ENCODE assay signal across 6 cellular contexts in the genomic region with DNA sequence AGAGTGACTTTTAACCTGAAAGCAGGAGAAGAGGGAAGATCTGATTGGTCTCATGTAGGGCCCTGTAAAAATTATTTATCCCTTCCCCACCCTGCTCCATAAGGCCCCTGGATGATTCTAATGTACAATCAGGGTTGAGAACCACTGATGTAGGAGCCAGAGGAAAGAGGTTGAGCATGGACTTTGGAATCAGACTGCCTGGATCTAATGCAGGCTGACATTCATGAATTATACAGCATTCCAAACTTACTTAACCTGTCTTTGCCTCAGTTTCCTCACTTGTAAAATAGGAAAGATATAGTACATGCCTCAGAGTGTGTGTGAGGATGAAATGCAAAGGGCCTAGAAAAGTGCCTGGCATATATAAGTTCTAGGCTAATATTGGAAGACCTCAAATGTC.
"Had no signal": no experiment of that assay in that cellular context is flagged by ENCODE, and none has a peak within 500 bp of the region (broad histone marks: within the 10 kb centered on the region; RNA-seq: fewer than 3 reads in every experiment).

No MANE protein-coding gene starts in this region.

- ATAC-seq: HCT116 had no signal

- DNase-seq: GM23248, GOT3, H7 had no signal

- H3K36me3 ChIP-seq: HAP-1 had no signal

- FAIRE-seq: HTR-8/SVneo had no signal

- H3K9ac ChIP-seq: GM23248 had no signal

- H3K27ac ChIP-seq: GM23248 had no signal

- H3K4me3 ChIP-seq: GM23248, HAP-1 had no signal

- H3K9me3 ChIP-seq: HAP-1 had no signal
